Comparison of ENCODE assay signal across 9 cellular contexts in the genomic region with DNA sequence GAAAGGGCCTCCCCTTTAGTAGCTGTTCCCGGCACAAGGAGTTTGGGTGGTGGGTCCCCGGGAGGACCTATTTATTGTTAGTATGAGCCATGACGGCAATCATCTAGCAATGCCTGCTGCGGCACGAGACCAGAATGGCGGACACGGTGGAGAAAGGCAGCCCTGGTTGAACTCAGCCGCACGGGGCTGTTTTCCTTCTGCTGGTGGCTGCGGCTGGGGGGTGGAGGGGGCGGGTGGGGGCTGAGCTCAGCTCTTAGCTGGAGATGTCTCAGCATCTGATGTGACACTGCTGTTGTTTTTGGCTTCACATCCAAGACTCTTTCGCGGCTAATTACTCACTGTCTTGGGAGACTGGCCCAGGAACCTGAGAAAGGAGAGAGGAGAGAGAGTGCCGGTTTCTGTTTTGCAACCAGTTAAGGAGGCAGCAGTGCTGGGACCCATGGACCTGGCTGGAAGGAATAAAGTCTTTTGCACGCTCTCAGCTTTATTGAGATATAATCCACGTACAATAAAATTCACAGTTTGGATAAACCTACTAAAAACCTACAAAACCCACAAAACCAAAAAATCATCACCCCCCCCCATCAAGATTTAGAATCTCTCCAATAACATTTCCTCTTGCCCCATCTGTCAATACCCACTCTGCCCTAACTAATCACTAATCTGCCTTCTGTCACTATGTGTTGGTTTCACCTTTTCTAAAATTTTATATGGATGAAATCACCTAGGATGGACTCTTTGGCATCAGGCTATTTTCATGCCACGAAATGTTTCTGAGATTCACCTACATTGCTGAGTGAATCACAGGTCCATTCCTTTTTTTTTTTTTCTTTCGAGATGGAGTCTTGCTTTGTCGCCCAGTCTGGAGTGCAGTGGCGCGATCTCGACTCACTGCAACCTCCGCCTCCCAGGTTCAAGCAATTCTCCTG.
A peak's percentile ranks its signal among the peaks of the same experiment; 100 is the strongest.
DNase-seq lines count a peak whose midpoint lies in the region; ATAC-seq and TF ChIP-seq lines count a peak whose summit lies in the region.
"Had no signal": no experiment of that assay in that cellular context is flagged by ENCODE, and none has a peak within 500 bp of the region (broad histone marks: within the 10 kb centered on the region; RNA-seq: fewer than 3 reads in every experiment).

No MANE protein-coding gene starts in this region.

- no peak overlapping the region for H3K27ac Mint-ChIP-seq in effector memory CD8-positive, alpha-beta T cell

- no peak for ATAC-seq in effector memory CD8-positive, alpha-beta T cell (replicated peaks)
- ATAC-seq in GM19351 (IDR thresholded peaks at IDR 0.05; ENCODE audit: unreplicated experiment), result no peak
- no peak for ATAC-seq in HG03432 (IDR thresholded peaks at IDR 0.05; ENCODE audit: unreplicated experiment)

- in situ Hi-C loops in brain microvascular endothelial cell (cut with HindIII; ENCODE audit: low pct_ligation_motif_present, low sequenced_read_pairs), result no loop called here

- no peaks in the 10 kb centered on the region for H3K9me3 Mint-ChIP-seq in effector memory CD8-positive, alpha-beta T cell

- H3K27me3 ChIP-seq in brain microvascular endothelial cell (replicated peaks) (peaks cover 15% of the 10 kb centered on the region), thymus (ENCODE audit: control insufficient read depth, insufficient read depth) (no peaks in the 10 kb centered on the region)

- peaks cover 0 to 1% of the 10 kb centered on the region in 2 donors for H3K4me1 Mint-ChIP-seq in effector memory CD8-positive, alpha-beta T cell (ENCODE audit: low read depth in 2 of 2)

- H3K4me3 ChIP-seq in brain microvascular endothelial cell (ENCODE audit: low read depth, low read length) (peak overlapping the region; percentile 20), thymus (ENCODE audit: low read length) (no peak overlapping the region)

- no peaks in the 10 kb centered on the region for H3K36me3 Mint-ChIP-seq in effector memory CD8-positive, alpha-beta T cell (ENCODE audit: insufficient read depth)

- DNase-seq in HPDE6-E6E7 (ENCODE audit: extremely low spot score) (peak; percentile 56), brain microvascular endothelial cell (peak; percentile 95), kidney tubule cell (ENCODE audit: low spot score) (peak; percentile 90)
- no peak for DNase-seq in central memory CD4-positive, alpha-beta T cell
- no peak for DNase-seq in effector memory CD8-positive, alpha-beta T cell
- DNase-seq: SHP77 treated with DMSO at 0.1 percent for 48 hours had no signal

- H3K36me3 ChIP-seq in brain microvascular endothelial cell (replicated peaks), result no peaks in the 10 kb centered on the region
- H3K36me3 ChIP-seq in thymus (ENCODE audit: control insufficient read depth, insufficient read depth), result no peaks in the 10 kb centered on the region

- H3K27me3 Mint-ChIP-seq in effector memory CD8-positive, alpha-beta T cell, result peaks cover 33 to 98% of the 10 kb centered on the region in 2 donors

- H3K4me3 Mint-ChIP-seq in effector memory CD8-positive, alpha-beta T cell, result no peak overlapping the region

- no peaks in the 10 kb centered on the region for H3K9me3 ChIP-seq in thymus (ENCODE audit: control insufficient read depth)

- no peak overlapping the region for H3K27ac ChIP-seq in brain microvascular endothelial cell
- H3K27ac ChIP-seq in thymus (ENCODE audit: low read depth), result peak overlapping the region; percentile 71

- H3K4me1 ChIP-seq in thymus (ENCODE audit: control insufficient read depth, insufficient read depth, low read length), result no peaks in the 10 kb centered on the region

- no peak for TF ChIP-seq CTCF in brain microvascular endothelial cell (IDR thresholded peaks at IDR 0.05; ENCODE audit: low read depth, low read length, missing control alignments)

- 89% methylated on average over 23 of the region's 23 CpGs for whole genome bisulfite sequencing in thymus

Comparison
In these comparisons a context has a peak if more than half of its experiments do, and no peak if none do; other contexts are left out.
1. DNase-seq: peak in HPDE6-E6E7 (single experiment), brain microvascular endothelial cell (single experiment) and kidney tubule cell (single experiment); none in central memory CD4-positive, alpha-beta T cell (single experiment) and effector memory CD8-positive, alpha-beta T cell (0 of 3).